ENCODE assay signal across 9 cellular contexts in the genomic region with DNA sequence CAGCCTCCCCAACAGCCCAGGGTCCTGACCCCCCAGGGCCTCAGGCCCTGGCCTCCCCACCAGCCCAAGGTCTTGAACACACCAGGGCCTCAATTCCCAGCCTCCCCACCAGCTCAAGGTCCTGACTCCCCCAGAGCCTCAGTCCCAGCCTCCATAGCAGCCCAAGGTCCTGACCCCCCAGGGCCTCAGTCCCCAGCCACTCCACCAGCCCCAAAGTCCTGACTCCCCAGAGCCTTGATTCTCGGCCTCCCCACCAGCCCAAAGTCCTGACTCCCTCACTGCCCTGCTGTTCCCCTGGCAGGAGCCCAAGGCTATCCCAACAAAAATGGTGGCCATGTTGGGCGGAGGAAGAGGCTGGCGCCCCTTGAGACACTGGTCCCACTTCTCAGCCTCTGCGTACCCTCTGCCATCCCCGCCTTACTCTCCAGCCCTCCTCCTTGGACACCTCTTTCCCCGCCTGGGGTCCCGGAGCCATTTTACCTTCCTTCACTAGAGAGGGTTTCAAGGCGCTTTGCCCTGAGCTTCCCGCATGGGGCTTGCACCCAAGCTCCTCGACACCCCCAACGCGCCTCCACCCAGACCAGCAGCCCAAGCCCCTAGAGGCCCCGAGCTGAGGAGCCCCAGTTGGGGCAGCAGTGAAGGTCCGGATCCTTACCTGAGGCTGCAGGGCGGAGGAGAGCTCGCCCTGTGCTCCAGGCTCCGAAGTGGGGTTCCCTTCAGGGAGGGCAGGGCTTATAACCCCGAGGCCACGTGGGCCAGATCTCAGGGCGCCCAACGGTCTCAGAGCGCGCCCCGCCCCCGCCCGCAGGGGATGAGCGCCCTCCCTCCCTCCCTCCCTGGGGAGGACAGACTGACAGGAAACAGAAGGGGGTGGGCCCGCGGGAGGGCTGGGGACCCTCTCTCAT. TPM values are rescaled to one million over a fixed set of nuclear protein-coding genes. Genes with fewer than 3 reads are reported as not detected.
DNase-seq lines count a peak whose midpoint lies in the region; ATAC-seq and TF ChIP-seq lines count a peak whose summit lies in the region.
"Had no signal": no experiment of that assay in that cellular context is flagged by ENCODE, and none has a peak within 500 bp of the region (broad histone marks: within the 10 kb centered on the region; RNA-seq: fewer than 3 reads in every experiment).

No MANE protein-coding gene starts in this region.

- no peaks in the 10 kb centered on the region for H3K9me3 ChIP-seq in adrenal gland (replicated peaks in 1 of 3)

- H3K4me1 ChIP-seq in adrenal gland (replicated peaks in 1 of 2), result peaks cover 28 to 29% of the 10 kb centered on the region in 2 donors

- intact Hi-C loops in adrenal gland (cut with DNase I) (no loop called here), natural killer cell (cut with micrococcal nuclease) (no loop called here), MCF 10A (cut with micrococcal nuclease) (no loop called here)

- H3K9me3 Mint-ChIP-seq in T-helper 2 cell treated with Interferon-gamma antibody and Interleukin-4, amounts not matched to agents 5 μg/mL and 100 μg/mL, for 36 hours, result no peaks in the 10 kb centered on the region
- H3K9me3 Mint-ChIP-seq in natural killer cell (no peaks in the 10 kb centered on the region), MCF 10A (ENCODE audit: unreplicated experiment) (no peaks in the 10 kb centered on the region)

- peak; percentile 60 to 78 for TF ChIP-seq POLR2A in adrenal gland (IDR thresholded peaks at IDR 0.05)

- no TSS peak for BruUV-seq in MCF 10A (replicated peaks; lab: Mats Ljungman, UMichigan)

- H3K4me3 ChIP-seq in adrenal gland, result peak overlapping the region in 1 of 4 donors; percentile 48

- POLR2A ChIA-PET in MCF 10A (lab: Yijun Ruan, JAX), result interaction anchor here (0.7 kb wide), 1 partner anchor 363 kb away, joined by 3 read pairs; no protein-coding TSS in a partner anchor

- H3K27ac ChIP-seq in adrenal gland, result peak overlapping the region in 2 of 5 donors; percentile 56 to 78
- peak overlapping the region; percentile 73 for H3K27ac ChIP-seq in substantia nigra (ENCODE audit: low read depth, low read length, poor library complexity, severe bottlenecking)

- peak overlapping the region; percentile 99 for H3K27ac Mint-ChIP-seq in T-helper 2 cell treated with Interferon-gamma antibody and Interleukin-4, amounts not matched to agents 5 μg/mL and 100 μg/mL, for 36 hours
- H3K27ac Mint-ChIP-seq in natural killer cell, result peak overlapping the region; percentile 87 to 93
- no peak overlapping the region for H3K27ac Mint-ChIP-seq in MCF 10A (ENCODE audit: low read depth, unreplicated experiment)

- 71 to 76% (median 74%) methylated on average over 12 to 29 of the region's 29 CpGs for WGBS in adrenal gland, 4 donors

- no peaks in the 10 kb centered on the region for H3K36me3 ChIP-seq in adrenal gland (replicated peaks in 1 of 2)

- no peaks in the 10 kb centered on the region for H3K27me3 ChIP-seq in adrenal gland

- H3K36me3 Mint-ChIP-seq in T-helper 2 cell treated with Interferon-gamma antibody and Interleukin-4, amounts not matched to agents 5 μg/mL and 100 μg/mL, for 36 hours (ENCODE audit: low read depth), result peaks cover 45% of the 10 kb centered on the region
- peaks cover 7% of the 10 kb centered on the region for H3K36me3 Mint-ChIP-seq in natural killer cell
- no peaks in the 10 kb centered on the region for H3K36me3 Mint-ChIP-seq in MCF 10A (ENCODE audit: insufficient read depth, unreplicated experiment)

- peaks cover 9% of the 10 kb centered on the region for H3K27me3 Mint-ChIP-seq in T-helper 2 cell treated with Interferon-gamma antibody and Interleukin-4, amounts not matched to agents 5 μg/mL and 100 μg/mL, for 36 hours (ENCODE audit: low read depth)
- H3K27me3 Mint-ChIP-seq in natural killer cell (ENCODE audit: low read depth in 2 of 2) (no peaks in the 10 kb centered on the region), MCF 10A (ENCODE audit: insufficient read depth, unreplicated experiment) (peaks cover 19% of the 10 kb centered on the region)

- peak; percentile 92 for DNase-seq in T-helper 2 cell treated with Interferon-gamma antibody and Interleukin-4, amounts not matched to agents 5 μg/mL and 100 μg/mL, for 36 hours (ENCODE audit: low spot score)
- peak; percentile 44 to 75 (median 64) for DNase-seq in adrenal gland
- DNase-seq in natural killer cell, result peak; percentile 85
- DNase-seq in substantia nigra (lab: John Stamatoyannopoulos, UW), result peak in 27 of 49 donors; percentile 12 to 69 (median 36)
- no peak for DNase-seq in NCI-H2196 treated with DMSO at 0.1 percent for 48 hours (lab: John Stamatoyannopoulos, UW; ENCODE audit: unreplicated experiment)
- DNase-seq in MCF 10A (ENCODE audit: unreplicated experiment), result no peak

- ATAC-seq in HG02610 (IDR thresholded peaks at IDR 0.05; ENCODE audit: unreplicated experiment) (peak; percentile 19), natural killer cell (peak; percentile 32 to 60 (median 52)), GM19455 (IDR thresholded peaks at IDR 0.05; ENCODE audit: unreplicated experiment) (no peak)

- no peak for TF ChIP-seq CTCF in adrenal gland (IDR thresholded peaks at IDR 0.05)
- TF ChIP-seq CTCF in natural killer cell (IDR thresholded peaks at IDR 0.05), result no peak
- TF ChIP-seq CTCF in MCF 10A (IDR thresholded peaks at IDR 0.05; ENCODE audit: unreplicated experiment), result no peak

- H3K4me3 Mint-ChIP-seq in T-helper 2 cell treated with Interferon-gamma antibody and Interleukin-4, amounts not matched to agents 5 μg/mL and 100 μg/mL, for 36 hours, result peak overlapping the region; percentile 99
- peak overlapping the region; percentile 90 for H3K4me3 Mint-ChIP-seq in natural killer cell
- H3K4me3 Mint-ChIP-seq in MCF 10A (ENCODE audit: unreplicated experiment), result no peak overlapping the region

- CTCF ChIA-PET in MCF 10A (lab: Yijun Ruan, JAX), result interaction anchor here (0.6 to 1.0 kb wide), 2 partner anchors 15 to 1156 kb away, joined by 4 to 6 read pairs; no protein-coding TSS in a partner anchor

- peaks cover 44% of the 10 kb centered on the region for H3K4me1 Mint-ChIP-seq in T-helper 2 cell treated with Interferon-gamma antibody and Interleukin-4, amounts not matched to agents 5 μg/mL and 100 μg/mL, for 36 hours (ENCODE audit: low read depth)
- peaks cover 74 to 92% of the 10 kb centered on the region in 2 donors for H3K4me1 Mint-ChIP-seq in natural killer cell
- no peaks in the 10 kb centered on the region for H3K4me1 Mint-ChIP-seq in MCF 10A (ENCODE audit: insufficient read depth, unreplicated experiment)

RNA-seq across cellular contexts. Expression of a gene that starts 3.5 kb away (rescaled TPM):
- total RNA-seq in adrenal gland, result 10 to 100 TPM in 7 of 8 donors, 1 to 10 TPM in 1; 7.1 to 57.8 (median 22.3) TPM
- polyA plus RNA-seq in adrenal gland, result 100 to 1,000 TPM in 1 of 3 donors, 10 to 100 TPM in 1, 1 to 10 TPM in 1; 4.7 to 140 (median 96.6) TPM
- 100 to 1,000 TPM; 176 to 282 (median 246) TPM for total RNA-seq in natural killer cell
- not detected in 2 replicates for total RNA-seq in MCF 10A (2022)

RNA-seq across cellular contexts. Expression of a gene that starts 19.9 kb away (rescaled TPM):
- total RNA-seq in adrenal gland (100 to 1,000 TPM in 2 of 8 donors, 10 to 100 TPM in 6; 65.5 to 118 (median 90.3) TPM), natural killer cell (10 to 100 TPM; 55.9 to 68.3 (median 68.1) TPM), MCF 10A (2022) (63.4 and 90.8 TPM in 2 replicates)
- polyA plus RNA-seq in adrenal gland, result 100 to 1,000 TPM in 1 of 3 donors, 10 to 100 TPM in 2; 58.6 to 178 (median 60.8) TPM

RNA-seq across cellular contexts. Expression of a gene that starts 51.3 kb away (rescaled TPM):
- total RNA-seq in adrenal gland (under 1 TPM in 6 of 8 donors, not detected in 2; 0.19 to 0.79 (median 0.38) TPM), natural killer cell (1 to 10 TPM in 2 of 3 donors, not detected in 1; 1.8 to 1.9 TPM), MCF 10A (2022) (0.19 TPM in 1 of 2 replicates, not detected in the other)
- polyA plus RNA-seq in adrenal gland, result under 1 TPM in 2 of 3 donors, not detected in 1; 0.13 to 0.24 TPM
- total RNA-seq: renal cortical epithelial cell had no signal

Comparison
In these comparisons a context has a peak if more than half of its experiments do, and no peak if none do; other contexts are left out.
1. DNase-seq: peak in T-helper 2 cell treated with Interferon-gamma antibody and Interleukin-4, amounts not matched to agents 5 μg/mL and 100 μg/mL, for 36 hours (single experiment), adrenal gland (7 of 7), natural killer cell (single experiment) and substantia nigra (27 of 49); none in NCI-H2196 treated with DMSO at 0.1 percent for 48 hours (single experiment) and MCF 10A (single experiment).